ENCODE assay signal across 1 cellular context in genomic region chr15:38474155-38474757, GRCh38.
TF ChIP-seq lines count a peak whose summit lies in the region.

No MANE protein-coding gene starts in this region.

TF ChIP-seq in GM23338, 12 proteins besides CTCF, POLR2A, EP300 and RAD21 (continued from another document):
- TF ChIP-seq ZNF462 (CRISPR knock-in tag; IDR thresholded peaks at IDR 0.05) (no peak), ZNF331 (CRISPR knock-in tag; IDR thresholded peaks at IDR 0.05; ENCODE audit: low read depth) (no peak)
